Comparison of ENCODE assay signal across 2 cellular contexts in genomic region chr7:111096997-111097396, GRCh38.
TF ChIP-seq lines count a peak whose summit lies in the region.

No MANE protein-coding gene starts in this region.

TF ChIP-seq in IMR-90, 13 proteins besides CTCF, POLR2A, EP300 and RAD21:
- TF ChIP-seq BHLHE40 (IDR thresholded peaks at IDR 0.05; ENCODE audit: low read depth, low read length) (no peak), SMC3 (IDR thresholded peaks at IDR 0.05; ENCODE audit: low read depth, low read length) (no peak), RFX5 (IDR thresholded peaks at IDR 0.05; ENCODE audit: low read depth, low read length) (no peak), USF2 (IDR thresholded peaks at IDR 0.05; ENCODE audit: low read depth, low read length) (no peak), MAFK (IDR thresholded peaks at IDR 0.05; ENCODE audit: low read depth, low read length) (no peak), FOS (IDR thresholded peaks at IDR 0.05; ENCODE audit: low read depth, low read length) (no peak), CEBPB (IDR thresholded peaks at IDR 0.05; ENCODE audit: low read depth, low read length) (no peak), MAZ (IDR thresholded peaks at IDR 0.05; ENCODE audit: borderline replicate concordance, low read depth, low read length) (no peak), CHD1 (IDR thresholded peaks at IDR 0.05; ENCODE audit: low read depth, low read length) (no peak), RCOR1 (IDR thresholded peaks at IDR 0.05; ENCODE audit: insufficient replicate concordance, low read length) (no peak), NFE2L2 (IDR thresholded peaks at IDR 0.05; ENCODE audit: low read depth, low read length) (no peak), MXI1 (IDR thresholded peaks at IDR 0.05; ENCODE audit: borderline replicate concordance, low read depth, low read length) (no peak), ELK1 (IDR thresholded peaks at IDR 0.05; ENCODE audit: borderline replicate concordance, low read depth, low read length) (no peak)

TF ChIP-seq in neural cell, 6 proteins besides CTCF, POLR2A, EP300 and RAD21:
- TF ChIP-seq TAF1 (IDR thresholded peaks at IDR 0.05; ENCODE audit: low read depth) (no peak), MXI1 (conservative IDR thresholded peaks at IDR 0.05; ENCODE audit: poor library complexity, severe bottlenecking) (no peak), REST (IDR thresholded peaks at IDR 0.05; ENCODE audit: borderline replicate concordance) (no peak), SMC3 (conservative IDR thresholded peaks at IDR 0.05; ENCODE audit: poor library complexity) (no peak), EZH2 (IDR thresholded peaks at IDR 0.05; ENCODE audit: borderline replicate concordance, insufficient read depth, low read length, poor library complexity, severe bottlenecking) (no peak), POLR2AphosphoS5 (IDR thresholded peaks at IDR 0.05) (no peak)
